Comparison of ENCODE assay signal across 1 cellular context in genomic region chr14:30874120-30874998, GRCh38.
TF ChIP-seq lines count a peak whose summit lies in the region.

COCH (plus strand) TSS chr14:30874559; CDS start chr14:30874939, 380 bp downstream.

TF ChIP-seq in HepG2, 621 proteins besides CTCF, POLR2A, EP300 and RAD21 (continued from another document and continues in another):
- TF ChIP-seq BCLAF1 (IDR thresholded peaks at IDR 0.05) (no peak), SALL1 (CRISPR knock-in tag; IDR thresholded peaks at IDR 0.05) (peak; percentile 86), ZNF576 (CRISPR knock-in tag; IDR thresholded peaks at IDR 0.05) (peak; percentile 63), ZNF337 (CRISPR knock-in tag; IDR thresholded peaks at IDR 0.05; ENCODE audit: borderline replicate concordance, low read depth) (peak; percentile 80; the same call in 1 of the 2 replicates), ZNF83 (CRISPR knock-in tag; IDR thresholded peaks at IDR 0.05; ENCODE audit: borderline replicate concordance) (peak; percentile 90; the same call in 1 of the 2 replicates), SMAD1 (CRISPR knock-in tag; IDR thresholded peaks at IDR 0.05; ENCODE audit: borderline replicate concordance, low read depth) (peak; percentile 93), ZNF20 (CRISPR knock-in tag; IDR thresholded peaks at IDR 0.05) (no peak; the same call in 1 of the 2 replicates), SIN3B (IDR thresholded peaks at IDR 0.05; ENCODE audit: low read length) (no peak), PAXIP1 (CRISPR knock-in tag; conservative IDR thresholded peaks at IDR 0.05) (peak; percentile 34), SMC3 (IDR thresholded peaks at IDR 0.05; ENCODE audit: low read length) (no peak), RAD51 (IDR thresholded peaks at IDR 0.05; ENCODE audit: borderline replicate concordance) (no peak), ZNF580 (CRISPR knock-in tag; IDR thresholded peaks at IDR 0.05; ENCODE audit: borderline replicate concordance, low read depth) (peak; percentile 72; the same call in 1 of the 2 replicates), HMGXB4 (CRISPR knock-in tag; IDR thresholded peaks at IDR 0.05; ENCODE audit: borderline replicate concordance in 1 of 2, low read depth in 1 of 2) (peak; percentile 84 to 97), HCFC1 (IDR thresholded peaks at IDR 0.05; ENCODE audit: low read depth, low read length) (no peak), ZBTB1 (CRISPR knock-in tag; IDR thresholded peaks at IDR 0.05; ENCODE audit: borderline replicate concordance) (peak; percentile 62; the same call in 1 of the 2 replicates), ZNF619 (CRISPR knock-in tag; IDR thresholded peaks at IDR 0.05) (peak; percentile 97; the same call in 1 of the 2 replicates), KLF11 (CRISPR knock-in tag; IDR thresholded peaks at IDR 0.05) (no peak), ARNT (IDR thresholded peaks at IDR 0.05) (no peak), ZNF691 (CRISPR knock-in tag; IDR thresholded peaks at IDR 0.05; ENCODE audit: borderline replicate concordance, low read depth) (peak; percentile 100), ZSCAN29 (CRISPR knock-in tag; conservative IDR thresholded peaks at IDR 0.05) (peak; percentile 79; the same call in 1 of the 2 replicates), SAFB2 (CRISPR knock-in tag; IDR thresholded peaks at IDR 0.05; ENCODE audit: borderline replicate concordance, low read depth) (peak; percentile 93; the same call in 1 of the 2 replicates), GATAD1 (CRISPR knock-in tag; IDR thresholded peaks at IDR 0.05) (peak; percentile 46; the same call in 1 of the 2 replicates), ZNF264 (CRISPR knock-in tag; IDR thresholded peaks at IDR 0.05) (no peak), SRSF4 (IDR thresholded peaks at IDR 0.05; ENCODE audit: low read depth, low read length, poor library complexity, severe bottlenecking) (no peak), TAF1 (CRISPR knock-in tag; IDR thresholded peaks at IDR 0.05) (peak; percentile 82), ATF7-NPFF (CRISPR knock-in tag; IDR thresholded peaks at IDR 0.05; ENCODE audit: low read depth) (peak; percentile 96), SMARCC2 (IDR thresholded peaks at IDR 0.05) (no peak), PHF20 (CRISPR knock-in tag; IDR thresholded peaks at IDR 0.05) (peak; percentile 84), JUNB (CRISPR knock-in tag; IDR thresholded peaks at IDR 0.05; ENCODE audit: borderline replicate concordance) (no peak), ZNF598 (CRISPR knock-in tag; IDR thresholded peaks at IDR 0.05; ENCODE audit: borderline replicate concordance) (peak; percentile 94), ZNF607 (CRISPR knock-in tag; IDR thresholded peaks at IDR 0.05; ENCODE audit: borderline replicate concordance) (peak; percentile 87), ZFP82 (CRISPR knock-in tag; IDR thresholded peaks at IDR 0.05; ENCODE audit: borderline replicate concordance) (peak; percentile 85; the same call in 1 of the 2 replicates), ZNF142 (CRISPR knock-in tag; IDR thresholded peaks at IDR 0.05) (peak; percentile 94), TFAP4 (IDR thresholded peaks at IDR 0.05; ENCODE audit: borderline replicate concordance, low read depth) (no peak; the same call in 1 of the 2 replicates), ZNF615 (CRISPR knock-in tag; IDR thresholded peaks at IDR 0.05; ENCODE audit: borderline replicate concordance) (no peak), BHLHE40 (IDR thresholded peaks at IDR 0.05; ENCODE audit: low read length) (no peak), ZNF768 (CRISPR knock-in tag; IDR thresholded peaks at IDR 0.05) (peak; percentile 75), ZFP37 (CRISPR knock-in tag; IDR thresholded peaks at IDR 0.05; ENCODE audit: borderline replicate concordance) (peak; percentile 93; the same call in 1 of the 2 replicates), ZNF549 (CRISPR knock-in tag; IDR thresholded peaks at IDR 0.05) (peak; percentile 93; the same call in 1 of the 2 replicates), MTF1 (CRISPR knock-in tag; IDR thresholded peaks at IDR 0.05) (peak; percentile 97), NFYC (CRISPR knock-in tag; IDR thresholded peaks at IDR 0.05) (no peak; the same call in none of the 2 replicates), ZNF276 (CRISPR knock-in tag; IDR thresholded peaks at IDR 0.05; ENCODE audit: low read depth) (peak; percentile 56; the same call in 1 of the 2 replicates), TCF12 (IDR thresholded peaks at IDR 0.05) (no peak), TCF12 (CRISPR knock-in tag; IDR thresholded peaks at IDR 0.05) (peak; percentile 95), ZMYM2 (CRISPR knock-in tag; IDR thresholded peaks at IDR 0.05) (no peak; the same call in 1 of the 2 replicates), SP140L (CRISPR knock-in tag; IDR thresholded peaks at IDR 0.05; ENCODE audit: borderline replicate concordance) (no peak), ZNF567 (CRISPR knock-in tag; IDR thresholded peaks at IDR 0.05; ENCODE audit: borderline replicate concordance) (peak; percentile 98; the same call in 1 of the 2 replicates)
